Comparison of ENCODE assay signal across 10 cellular contexts in genomic region chr19:43203611-43204010, GRCh38. TPM values are rescaled to one million over a fixed set of nuclear protein-coding genes. Genes with fewer than 3 reads are reported as not detected.
A peak's percentile ranks its signal among the peaks of the same experiment; 100 is the strongest.
DNase-seq lines count a peak whose midpoint lies in the region; TF ChIP-seq lines count a peak whose summit lies in the region.
"Not testable (repeated sequence)": the region's sequence is repeated elsewhere in the genome, so short reads cannot be mapped to it uniquely, and the experiment has no call there.
"Had no signal": no experiment of that assay in that cellular context is flagged by ENCODE, and none has a peak within 500 bp of the region (broad histone marks: within the 10 kb centered on the region; RNA-seq: fewer than 3 reads in every experiment).

No MANE protein-coding gene starts in this region.

- H3K27me3 ChIP-seq in GM23248 (replicated peaks; ENCODE audit: insufficient read depth); fibroblast of lung (ENCODE audit: control insufficient read depth, insufficient read depth, low read length); parathyroid adenoma (ENCODE audit: control insufficient read depth, insufficient read depth, low read length): not testable (repeated sequence)

- not testable (repeated sequence) for H2AFZ ChIP-seq in GM23248; fibroblast of lung (ENCODE audit: low read length); parathyroid adenoma

- peak overlapping the region; percentile 83 for H3K4me2 ChIP-seq in GM23248 (ENCODE audit: unreplicated experiment)
- H3K4me2 ChIP-seq in fibroblast of lung (ENCODE audit: extremely low read depth, insufficient read depth, low read length) = peak overlapping the region; percentile 78
- H3K4me2 ChIP-seq in parathyroid adenoma (ENCODE audit: low read length) = not testable (repeated sequence)

- peak overlapping the region; percentile 70 for H3K9ac ChIP-seq in GM23248
- H3K9ac ChIP-seq in fibroblast of lung (ENCODE audit: insufficient read depth, low read length); parathyroid adenoma: not testable (repeated sequence)

- CTCF ChIA-PET in RWPE1 (lab: Yijun Ruan, JAX) = not testable (repeated sequence)

- H3F3A ChIP-seq in GM23248 (ENCODE audit: insufficient read depth) = peaks cover 58% of the 10 kb centered on the region

- not testable (repeated sequence) for H4K20me1 ChIP-seq in GM23248 (ENCODE audit: insufficient read depth); fibroblast of lung (ENCODE audit: control insufficient read depth, extremely low read depth, insufficient read depth, low read length)

- peaks cover 48% of the 10 kb centered on the region for H3K4me1 ChIP-seq in GM23248 (ENCODE audit: insufficient read depth)
- H3K4me1 ChIP-seq in fibroblast of lung (ENCODE audit: control insufficient read depth, extremely low read depth, insufficient read depth, low read length) = peaks cover 20% of the 10 kb centered on the region
- H3K4me1 ChIP-seq in parathyroid adenoma = peaks cover 26% of the 10 kb centered on the region

- not testable (repeated sequence) for DNase-seq in AG09309 (ENCODE audit: low read depth); GM23248; RWPE1 (ENCODE audit: low spot score); fibroblast of lung (ENCODE audit: low read depth in 2 of 2)

- H3K9me2 ChIP-seq in GM23248 (ENCODE audit: insufficient read depth) = not testable (repeated sequence)

- H3K27ac ChIP-seq in GM23248 (peak overlapping the region; percentile 88), RWPE1 (peak overlapping the region; percentile 99), fibroblast of lung (ENCODE audit: insufficient read depth, low read length) (peak overlapping the region; percentile 68), parathyroid adenoma (peak overlapping the region; percentile 96)

- H3K4me3 ChIP-seq in AG09309 (ENCODE audit: control insufficient read depth, low read depth, low read length) (peak overlapping the region; percentile 42), GM23248 (peak overlapping the region; percentile 80), WI38 (ENCODE audit: low read depth, low read length) (peak overlapping the region; percentile 53; the same call in 1 of the 2 replicates), fibroblast of lung (replicated peaks in 1 of 4; ENCODE audit: control extremely low read depth in 1 of 4, insufficient read depth in 1 of 4, low read depth in 3 of 4, low read length in 4 of 4) (peak overlapping the region in 2 of 4 experiments; percentile 21 to 54)
- H3K4me3 ChIP-seq in parathyroid adenoma (ENCODE audit: low read depth, low read length) = not testable (repeated sequence)

- not testable (repeated sequence) for H3K36me3 ChIP-seq in GM23248 (ENCODE audit: low read depth); fibroblast of lung (ENCODE audit: control insufficient read depth, insufficient read depth, low read length); parathyroid adenoma (ENCODE audit: control insufficient read depth, insufficient read depth, low read length)

- WGBS in GM23248 (ENCODE audit: low coverage in 1 of 2, low lambda C conversion rate in 2 of 2, missing lambda C conversion rate in 2 of 2), 2 experiments = 90 to 93% methylated on average over 7 of the region's 7 CpGs

- H3K9me3 ChIP-seq in GM23248 (ENCODE audit: low read depth); fibroblast of lung (ENCODE audit: control insufficient read depth, insufficient read depth, low read depth, low read length); parathyroid adenoma (ENCODE audit: control insufficient read depth, low read length): not testable (repeated sequence)

- TF ChIP-seq CTCF in AG09309 (IDR thresholded peaks at IDR 0.05; ENCODE audit: control insufficient read depth, insufficient read depth, low read depth, low read length, missing control alignments); RWPE1 (conservative IDR thresholded peaks at IDR 0.05; ENCODE audit: low read depth); WI38 (IDR thresholded peaks at IDR 0.05; ENCODE audit: low read depth, low read length); fibroblast of lung (conservative IDR thresholded peaks at IDR 0.05 in 1 of 2, IDR thresholded peaks at IDR 0.05 in 1 of 2; ENCODE audit: low read depth in 1 of 2, low read length in 2 of 2); parathyroid adenoma (IDR thresholded peaks at IDR 0.05): not testable (repeated sequence)

- POLR2A ChIA-PET in RWPE1 (lab: Yijun Ruan, JAX; ENCODE audit: low non-redundant PET) = not testable (repeated sequence)

- in situ Hi-C loops in GM23248 (cut with MboI) = not testable (repeated sequence)

- H3K79me2 ChIP-seq in GM23248 (ENCODE audit: insufficient read depth) = peaks cover 30% of the 10 kb centered on the region
- H3K79me2 ChIP-seq in fibroblast of lung (ENCODE audit: control insufficient read depth, insufficient read depth, low read length); parathyroid adenoma: not testable (repeated sequence)

RNA-seq across cellular contexts. Expression of gene PSG4, which starts 1.8 kb away (rescaled TPM):
- 104 and 105 TPM in 2 replicates for total RNA-seq in GM23248 (2014; rRNA removed; shearing (Covaris generic))
- polyA plus RNA-seq in GM23248 (2016; fragmentation: Nextera tagmentation; extraction: Ambion mirVana) = 171 and 174 TPM in 2 replicates
- 0.17 and 11.3 TPM in 2 replicates for total RNA-seq in fibroblast of lung
- 171 and 387 TPM in 2 replicates for polyA plus RNA-seq in fibroblast of lung
- 108 and 205 TPM in 2 replicates for polyA plus RNA-seq in fibroblast of lung (2012)
- 63.7 and 67.2 TPM in 2 replicates for polyA minus RNA-seq in fibroblast of lung (ENCODE audit: low replicate concordance)
- total RNA-seq: A673; CD4-positive, alpha-beta T cell; CD8-positive, alpha-beta memory T cell had no signal
- polyA plus RNA-seq: CD14-positive monocyte; CD8-positive, alpha-beta memory T cell had no signal

RNA-seq across cellular contexts. Expression of gene PSG5, which starts 17.3 kb away (rescaled TPM):
- total RNA-seq in GM23248 (2014; rRNA removed; shearing (Covaris generic)) = 430 and 534 TPM in 2 replicates
- polyA plus RNA-seq in GM23248 (2016; fragmentation: Nextera tagmentation; extraction: Ambion mirVana) (1,012 and 1,019 TPM in 2 replicates), fibroblast of lung (52.2 and 229 TPM in 2 replicates)
- 2.1 and 14.2 TPM in 2 replicates for total RNA-seq in fibroblast of lung
- 42.9 and 138 TPM in 2 replicates for polyA plus RNA-seq in fibroblast of lung (2012)
- 18.3 and 49.3 TPM in 2 replicates for polyA minus RNA-seq in fibroblast of lung (ENCODE audit: low replicate concordance)
- total RNA-seq: A673; CD4-positive, alpha-beta T cell; CD8-positive, alpha-beta memory T cell had no signal
- polyA plus RNA-seq: CD14-positive monocyte; CD8-positive, alpha-beta memory T cell had no signal

Comparison
In these comparisons a context has a peak if more than half of its experiments do, and no peak if none do; other contexts are left out.
1. RNA of gene PSG5, which starts 17.3 kb away (total RNA-seq): 430 to 534 TPM in GM23248; 2.1 to 14.2 TPM in fibroblast of lung; every median in the first group is over 10 times any median in the second.
2. Peak in every context shown above with its lines, with median percentiles within 50 percentile points of each other: H3K27ac ChIP-seq.